In genomic region chr6:109804020-109804419, GRCh38 we compare ENCODE assay signal across 28 cellular contexts.
"Had no signal": no experiment of that assay in that cellular context is flagged by ENCODE, and none has a peak within 500 bp of the region (broad histone marks: within the 10 kb centered on the region; RNA-seq: fewer than 3 reads in every experiment).

No MANE protein-coding gene starts in this region.

- DNase-seq: activated CD4-positive, alpha-beta memory T cell treated with anti-CD3 and anti-CD28 coated beads for 36 hours; activated CD4-positive, alpha-beta T cell treated with anti-CD3 and anti-CD28 coated beads for 36 hours; activated CD4-positive, alpha-beta T cell treated with anti-CD3 and anti-CD28 coated beads, Interleukin-2, amount 10 ng/mL, durations not matched to agents 24 days and 14 days; activated CD4-positive, CD25-positive, alpha-beta regulatory T cell; activated CD4-positive, CD25-positive, alpha-beta regulatory T cell treated with anti-CD3 and anti-CD28 coated beads, Interleukin-2, amount 50 U/mL, for 72 hours; activated CD8-positive, alpha-beta memory T cell treated with anti-CD3 and anti-CD28 coated beads for 24 hours; activated effector memory CD4-positive, alpha-beta T cell treated with Interleukin-2 at 50 U/mL for 16 hours; activated gamma-delta T cell treated with Interleukin-2 at 50 U/mL for 16 hours; activated naive CD4-positive, alpha-beta T cell treated with anti-CD3 and anti-CD28 coated beads, Interleukin-2, amount 50 U/mL, for 16 hours; activated naive CD4-positive, alpha-beta T cell treated with Interleukin-2 at 50 U/mL for 16 hours; activated T-cell treated with anti-CD3 and anti-CD28 coated beads, Interleukin-2, amount 50 U/mL, for 4 hours; central memory CD4-positive, alpha-beta T cell; cerebellar nuclear complex; colonic mucosa; effector CD8-positive, alpha-beta T cell; foreskin fibroblast; head of caudate nucleus; T1000 had no signal

- H3K4me3 Mint-ChIP-seq: activated CD4-positive, alpha-beta memory T cell treated with anti-CD3 and anti-CD28 coated beads for 36 hours; activated CD4-positive, alpha-beta T cell treated with anti-CD3 and anti-CD28 coated beads for 36 hours; activated CD4-positive, alpha-beta T cell treated with anti-CD3 and anti-CD28 coated beads, Interleukin-2, amount 10 ng/mL, durations not matched to agents 24 days and 14 days; activated naive CD8-positive, alpha-beta T cell; activated T-cell treated with anti-CD3 and anti-CD28 coated beads, Interleukin-2, amount 50 U/mL, for 4 hours; activated T-helper 17 cell treated with anti-CD3 and anti-CD28 coated beads, Interleukin-2, amount 50 U/mL, for 72 hours; brain had no signal

- H3K9me3 Mint-ChIP-seq: activated CD4-positive, alpha-beta memory T cell treated with anti-CD3 and anti-CD28 coated beads for 36 hours; activated T-cell treated with anti-CD3 and anti-CD28 coated beads, Interleukin-2, amount 50 U/mL, for 4 hours; activated T-helper 17 cell treated with anti-CD3 and anti-CD28 coated beads, Interleukin-2, amount 50 U/mL, for 72 hours had no signal

- H3K27me3 Mint-ChIP-seq: activated CD4-positive, alpha-beta memory T cell treated with anti-CD3 and anti-CD28 coated beads for 36 hours; activated CD4-positive, alpha-beta T cell treated with anti-CD3 and anti-CD28 coated beads for 36 hours; activated CD4-positive, alpha-beta T cell treated with anti-CD3 and anti-CD28 coated beads, Interleukin-2, amount 10 ng/mL, durations not matched to agents 24 days and 14 days; activated naive CD8-positive, alpha-beta T cell; activated T-helper 17 cell treated with anti-CD3 and anti-CD28 coated beads, Interleukin-2, amount 50 U/mL, for 72 hours; brain had no signal

- H3K9me3 ChIP-seq: ascending aorta, breast epithelium, colonic mucosa had no signal

- H3K4me1 Mint-ChIP-seq: activated CD4-positive, alpha-beta T cell treated with anti-CD3 and anti-CD28 coated beads for 36 hours; activated T-helper 17 cell treated with anti-CD3 and anti-CD28 coated beads, Interleukin-2, amount 50 U/mL, for 72 hours had no signal

- H3K4me3 ChIP-seq: ascending aorta, breast epithelium, cardiac muscle cell, colonic mucosa had no signal

- H3K4me1 ChIP-seq: ascending aorta, breast epithelium, colonic mucosa had no signal

- H3K36me3 ChIP-seq: breast epithelium, cardiac muscle cell, colonic mucosa had no signal

- H3K27ac ChIP-seq: ascending aorta, breast epithelium, cardiac muscle cell, colonic mucosa had no signal

- FAIRE-seq: endometrium, endothelial cell of umbilical vein, frontal cortex had no signal

- H3K27ac Mint-ChIP-seq: activated CD4-positive, alpha-beta memory T cell treated with anti-CD3 and anti-CD28 coated beads for 36 hours; activated CD4-positive, alpha-beta T cell treated with anti-CD3 and anti-CD28 coated beads for 36 hours; activated CD4-positive, alpha-beta T cell treated with anti-CD3 and anti-CD28 coated beads, Interleukin-2, amount 10 ng/mL, durations not matched to agents 24 days and 14 days; activated naive CD8-positive, alpha-beta T cell; activated T-helper 17 cell treated with anti-CD3 and anti-CD28 coated beads, Interleukin-2, amount 50 U/mL, for 72 hours; brain had no signal

- ATAC-seq: activated CD4-positive, alpha-beta T cell treated with anti-CD3 and anti-CD28 coated beads for 36 hours; activated T-cell treated with anti-CD3 and anti-CD28 coated beads, Interleukin-2, amount 50 U/mL, for 4 hours; activated T-helper 17 cell treated with anti-CD3 and anti-CD28 coated beads, Interleukin-2, amount 50 U/mL, for 72 hours; esophagus mucosa had no signal

- H3K27me3 ChIP-seq: ascending aorta, breast epithelium, cardiac muscle cell, colonic mucosa had no signal
